ENCODE assay signal across 23 cellular contexts in the genomic region with DNA sequence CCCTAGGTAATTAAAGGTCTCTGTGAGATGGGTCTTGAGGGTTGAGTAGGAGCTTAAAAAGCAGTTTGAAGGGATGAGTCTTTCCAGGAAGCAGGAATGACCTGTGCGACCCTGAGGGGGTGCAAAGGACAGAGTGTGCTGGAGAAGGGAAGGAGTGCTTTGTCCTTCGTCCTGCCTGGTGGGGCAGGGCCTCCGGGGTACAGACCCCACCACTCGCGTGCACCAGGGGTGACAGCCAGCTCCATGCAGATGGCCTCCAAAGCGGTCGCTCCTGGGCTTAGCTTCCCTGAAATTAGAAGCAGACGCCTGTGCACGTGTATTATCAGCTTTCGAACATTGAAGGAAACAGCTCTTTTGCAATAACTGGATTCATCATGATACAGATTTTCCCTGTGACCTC.
"Had no signal": no experiment of that assay in that cellular context is flagged by ENCODE, and none has a peak within 500 bp of the region (broad histone marks: within the 10 kb centered on the region; RNA-seq: fewer than 3 reads in every experiment).

No MANE protein-coding gene starts in this region.

- H3K27me3 ChIP-seq: colonic mucosa, right lobe of liver, uterus had no signal

- H3K4me1 Mint-ChIP-seq: activated CD4-positive, alpha-beta memory T cell treated with anti-CD3 and anti-CD28 coated beads, Interleukin-2, amount 10 ng/mL, durations not matched to agents 7 days and 5 days; activated CD4-positive, alpha-beta T cell treated with anti-CD3 and anti-CD28 coated beads, Interleukin-2, amount 10 ng/mL, durations not matched to agents 7 days and 5 days; activated T-helper 17 cell treated with anti-CD3 and anti-CD28 coated beads, Interleukin-2, amount 50 U/mL, for 72 hours; natural killer cell; stimulated activated effector memory CD8-positive, alpha-beta T cell treated with anti-CD3 and anti-CD28 coated beads, Interleukin-12 subunit alpha, Interleukin-12 subunit beta, amount 100 ng/mL, for 72 hours had no signal

- H3K9me3 Mint-ChIP-seq: activated T-helper 17 cell treated with anti-CD3 and anti-CD28 coated beads, Interleukin-2, amount 50 U/mL, for 72 hours; type B pancreatic cell had no signal

- DNase-seq: activated CD4-positive, alpha-beta memory T cell treated with anti-CD3 and anti-CD28 coated beads, Interleukin-2, amount 10 ng/mL, durations not matched to agents 7 days and 5 days; activated CD4-positive, alpha-beta T cell treated with anti-CD3 and anti-CD28 coated beads, Interleukin-2, amount 10 ng/mL, durations not matched to agents 7 days and 5 days; activated CD8-positive, alpha-beta memory T cell treated with anti-CD3 and anti-CD28 coated beads, Interleukin-2, amount 50 U/mL, for 48 hours; activated naive CD4-positive, alpha-beta T cell; activated T-cell treated with anti-CD3 and anti-CD28 coated beads, Interleukin-2, amount 50 U/mL, for 4 hours; colonic mucosa; effector CD8-positive, alpha-beta T cell; hippocampal formation; mesendoderm; natural killer cell; stimulated activated CD4-positive, alpha-beta T cell treated with anti-CD3 and anti-CD28 coated beads, Interleukin-4, amount 100 ng/mL, for 24 hours; uterus had no signal

- H3K9ac ChIP-seq: parathyroid adenoma had no signal

- FAIRE-seq: bronchial epithelial cell had no signal

- H3K9me3 ChIP-seq: colonic mucosa, right lobe of liver, uterus had no signal

- H3K4me3 Mint-ChIP-seq: activated CD4-positive, alpha-beta memory T cell treated with anti-CD3 and anti-CD28 coated beads, Interleukin-2, amount 10 ng/mL, durations not matched to agents 7 days and 5 days; activated CD4-positive, alpha-beta T cell treated with anti-CD3 and anti-CD28 coated beads, Interleukin-2, amount 10 ng/mL, durations not matched to agents 7 days and 5 days; activated T-cell treated with anti-CD3 and anti-CD28 coated beads, Interleukin-2, amount 50 U/mL, for 4 hours; activated T-helper 17 cell treated with anti-CD3 and anti-CD28 coated beads, Interleukin-2, amount 50 U/mL, for 72 hours; natural killer cell; stimulated activated effector memory CD8-positive, alpha-beta T cell treated with anti-CD3 and anti-CD28 coated beads, Interleukin-12 subunit alpha, Interleukin-12 subunit beta, amount 100 ng/mL, for 72 hours; stimulated activated naive CD8-positive, alpha-beta T cell treated with anti-CD3 and anti-CD28 coated beads, Interleukin-15, Interleukin-2, amounts not matched to agents 100 ng/mL and 50 ng/mL, for 24 hours; type B pancreatic cell had no signal

- H3K27ac Mint-ChIP-seq: activated CD4-positive, alpha-beta memory T cell treated with anti-CD3 and anti-CD28 coated beads, Interleukin-2, amount 10 ng/mL, durations not matched to agents 7 days and 5 days; activated CD4-positive, alpha-beta T cell treated with anti-CD3 and anti-CD28 coated beads, Interleukin-2, amount 10 ng/mL, durations not matched to agents 7 days and 5 days; activated naive CD4-positive, alpha-beta T cell treated with anti-CD3 and anti-CD28 coated beads, Interleukin-2, amount 50 U/mL, for 72 hours; activated T-helper 17 cell treated with anti-CD3 and anti-CD28 coated beads, Interleukin-2, amount 50 U/mL, for 72 hours; natural killer cell; stimulated activated effector memory CD8-positive, alpha-beta T cell treated with anti-CD3 and anti-CD28 coated beads, Interleukin-12 subunit alpha, Interleukin-12 subunit beta, amount 100 ng/mL, for 72 hours; stimulated activated naive CD8-positive, alpha-beta T cell treated with anti-CD3 and anti-CD28 coated beads, Interleukin-15, Interleukin-2, amounts not matched to agents 100 ng/mL and 50 ng/mL, for 24 hours; type B pancreatic cell had no signal

- H3K4me1 ChIP-seq: colonic mucosa, gastroesophageal sphincter, parathyroid adenoma, right lobe of liver, uterus had no signal

- ATAC-seq: activated naive CD4-positive, alpha-beta T cell treated with anti-CD3 and anti-CD28 coated beads, Interleukin-2, amount 50 U/mL, for 72 hours; activated T-cell treated with anti-CD3 and anti-CD28 coated beads, Interleukin-2, amount 50 U/mL, for 4 hours; activated T-helper 17 cell treated with anti-CD3 and anti-CD28 coated beads, Interleukin-2, amount 50 U/mL, for 72 hours; gastroesophageal sphincter; natural killer cell; right lobe of liver; stimulated activated effector memory CD8-positive, alpha-beta T cell treated with anti-CD3 and anti-CD28 coated beads, Interleukin-12 subunit alpha, Interleukin-12 subunit beta, amount 100 ng/mL, for 72 hours had no signal

- H3K4me3 ChIP-seq: colonic mucosa, gastroesophageal sphincter, lung, right lobe of liver, skin epidermis, uterus had no signal

- H3K36me3 Mint-ChIP-seq: natural killer cell; stimulated activated effector memory CD8-positive, alpha-beta T cell treated with anti-CD3 and anti-CD28 coated beads, Interleukin-12 subunit alpha, Interleukin-12 subunit beta, amount 100 ng/mL, for 72 hours; type B pancreatic cell had no signal

- H3K36me3 ChIP-seq: colonic mucosa, gastroesophageal sphincter, right lobe of liver, uterus had no signal

- H3K27ac ChIP-seq: colonic mucosa, gastroesophageal sphincter, parathyroid adenoma, right lobe of liver, skin epidermis, uterus had no signal

- H3K27me3 Mint-ChIP-seq: activated CD4-positive, alpha-beta memory T cell treated with anti-CD3 and anti-CD28 coated beads, Interleukin-2, amount 10 ng/mL, durations not matched to agents 7 days and 5 days had no signal
